9 cellular contexts compared by ENCODE assay signal in genomic region chr1:234743866-234744581, GRCh38.
DNase-seq lines count a peak whose midpoint lies in the region; ATAC-seq and TF ChIP-seq lines count a peak whose summit lies in the region.
"Had no signal": no experiment of that assay in that cellular context is flagged by ENCODE, and none has a peak within 500 bp of the region (broad histone marks: within the 10 kb centered on the region; RNA-seq: fewer than 3 reads in every experiment).

No MANE protein-coding gene starts in this region.

- DNase-seq in left ventricle myocardium superior = no peak
- DNase-seq in natural killer cell = no peak
- DNase-seq in Kasumi-1 (lab: John Stamatoyannopoulos, UW) = no peak
- DNase-seq in middle frontal gyrus (ENCODE audit: extremely low spot score, low spot score) = no peak

- no peaks in the 10 kb centered on the region for H3K9me3 ChIP-seq in HUES48 (ENCODE audit: control insufficient read depth, insufficient read depth, low read length)

- H3K9ac ChIP-seq in HUES48 (ENCODE audit: low read depth, low read length) = no peak overlapping the region
- H3K9ac ChIP-seq: KMS-11 had no signal

- no peaks in the 10 kb centered on the region for H3K36me3 ChIP-seq in HUES48 (ENCODE audit: control insufficient read depth, insufficient read depth, low read length)

- H3K27ac Mint-ChIP-seq in natural killer cell = no peak overlapping the region

- H3K4me1 Mint-ChIP-seq in natural killer cell = no peaks in the 10 kb centered on the region

- peaks cover 23% of the 10 kb centered on the region for H3K4me1 ChIP-seq in HUES48 (ENCODE audit: control insufficient read depth, insufficient read depth, low read length)

- H3K27ac ChIP-seq in HUES48 (ENCODE audit: low read depth, low read length) = peak overlapping the region; percentile 90
- H3K27ac ChIP-seq in skin epidermis = peak overlapping the region in 15 of 21 experiments; percentile 9 to 67 (median 48)
- H3K27ac ChIP-seq: KMS-11 had no signal

- H3K4me3 ChIP-seq in HUES48 (ENCODE audit: low read depth, low read length) (peak overlapping the region; percentile 47), WI38 (ENCODE audit: low read depth, low read length) (0 out of 2 replicates have a peak overlapping the region, but pooled peaks have one; percentile 9), skin epidermis (no peak overlapping the region)

- H3K27me3 Mint-ChIP-seq in natural killer cell (ENCODE audit: low read depth in 2 of 2) = peaks cover 0 to 11% of the 10 kb centered on the region in 2 donors

- no peaks in the 10 kb centered on the region for H3K9me3 Mint-ChIP-seq in natural killer cell

- no peak overlapping the region for H3K4me3 Mint-ChIP-seq in natural killer cell

- H3K27me3 ChIP-seq in HUES48 (ENCODE audit: control insufficient read depth, insufficient read depth, low read length) = no peaks in the 10 kb centered on the region

- intact Hi-C loops in left ventricle myocardium superior (cut with micrococcal nuclease) = no loop called here
- intact Hi-C loops in natural killer cell (cut with micrococcal nuclease) = no loop called here

- no peaks in the 10 kb centered on the region for H3K36me3 Mint-ChIP-seq in natural killer cell

- ATAC-seq in left ventricle myocardium superior = peak; percentile 63
- ATAC-seq in natural killer cell = no peak
- no peak for ATAC-seq in GM19452 (IDR thresholded peaks at IDR 0.05; ENCODE audit: unreplicated experiment)

- no peak for TF ChIP-seq CTCF in WI38 (IDR thresholded peaks at IDR 0.05; ENCODE audit: low read depth, low read length)
- no peak for TF ChIP-seq CTCF in natural killer cell (IDR thresholded peaks at IDR 0.05)

Comparison
In these comparisons a context has a peak if more than half of its experiments do, and no peak if none do; other contexts are left out.
1. H3K4me3 ChIP-seq: peak in HUES48 (single experiment) and WI38 (single experiment); none in skin epidermis (0 of 7).